In the genomic region with DNA sequence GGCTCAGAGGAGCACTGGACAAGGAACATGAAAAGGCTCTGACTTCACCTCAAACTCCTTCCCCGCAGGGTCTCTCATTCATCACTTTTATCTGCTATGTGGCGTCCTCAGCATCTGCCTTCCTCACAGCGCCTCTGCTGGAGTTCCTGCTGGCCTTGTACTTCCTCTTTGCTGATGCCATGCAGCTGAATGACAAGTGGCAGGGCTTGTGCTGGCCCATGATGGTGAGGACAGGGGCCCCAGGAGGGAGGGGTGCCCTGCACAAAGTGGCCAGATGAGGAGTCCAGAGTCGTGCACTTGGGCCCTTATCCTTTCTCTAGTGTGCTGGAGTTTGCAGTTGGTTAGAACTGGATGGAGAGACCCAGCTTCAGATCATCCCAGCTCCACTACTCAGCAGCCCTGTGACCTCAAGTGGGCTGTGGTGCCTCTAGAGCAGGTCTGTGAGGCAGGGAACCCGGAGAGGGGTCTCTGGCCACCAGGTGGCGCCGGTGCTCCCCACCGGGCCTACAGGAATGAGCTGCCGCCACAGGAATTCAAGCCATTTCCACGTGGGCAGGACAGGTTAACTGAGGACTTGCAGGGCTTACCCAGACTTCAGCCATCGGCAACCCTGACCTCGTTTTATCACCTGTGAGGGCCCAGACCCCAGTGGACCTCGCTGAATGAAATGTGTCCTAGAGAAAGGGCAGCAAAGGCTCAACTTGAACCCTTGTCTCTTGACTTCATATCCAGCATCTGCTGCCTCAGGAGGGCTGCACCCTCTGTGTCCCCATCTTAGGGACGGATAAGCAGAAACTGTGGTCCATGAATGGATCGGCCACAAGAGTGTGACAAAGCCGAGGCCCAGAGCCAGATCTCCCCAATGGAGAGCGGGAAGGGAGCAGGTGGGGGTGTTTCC, we compare ENCODE assay signal across 8 cellular contexts. TPM values are rescaled to one million over a fixed set of nuclear protein-coding genes. Genes with fewer than 3 reads are reported as not detected.
DNase-seq lines count a peak whose midpoint lies in the region; ATAC-seq lines count a peak whose summit lies in the region.

No MANE protein-coding gene starts in this region.

- H3K9me3 Mint-ChIP-seq in activated CD4-positive, alpha-beta memory T cell treated with anti-CD3 and anti-CD28 coated beads, Interleukin-2, amount 10 ng/mL, durations not matched to agents 7 days and 5 days: no peaks in the 10 kb centered on the region

- ATAC-seq in HG03108 (IDR thresholded peaks at IDR 0.05; ENCODE audit: unreplicated experiment) (peak; percentile 42), GM21737 (IDR thresholded peaks at IDR 0.05; ENCODE audit: unreplicated experiment) (no peak)

- CTCF ChIA-PET in activated CD4-positive, alpha-beta memory T cell treated with anti-CD3 and anti-CD28 coated beads, Interleukin-2, amount 10 ng/mL, durations not matched to agents 7 days and 5 days (lab: Charles Lee): interaction anchor here (0.5 to 5.1 kb wide), 42 partner anchors 9 to 265 kb away, joined by 3 to 44 read pairs (median 4); a partner anchor contains a TSS

- no peaks in the 10 kb centered on the region for H3K27me3 Mint-ChIP-seq in activated CD4-positive, alpha-beta memory T cell treated with anti-CD3 and anti-CD28 coated beads, Interleukin-2, amount 10 ng/mL, durations not matched to agents 7 days and 5 days

- peaks cover 61% of the 10 kb centered on the region for H3K36me3 Mint-ChIP-seq in activated CD4-positive, alpha-beta memory T cell treated with anti-CD3 and anti-CD28 coated beads, Interleukin-2, amount 10 ng/mL, durations not matched to agents 7 days and 5 days (ENCODE audit: low read depth)

- DNase-seq in GM03348 (ENCODE audit: low spot score) (peak; percentile 95), NCI-H774 (lab: John Stamatoyannopoulos, UW) (peak; percentile 15), lung microvascular endothelial cell (ENCODE audit: low read depth in 2 of 2) (peak; percentile 86 to 92)
- DNase-seq in activated CD4-positive, alpha-beta memory T cell treated with anti-CD3 and anti-CD28 coated beads, Interleukin-2, amount 10 ng/mL, durations not matched to agents 7 days and 5 days: peak; percentile 82
- DNase-seq in effector CD4-positive, alpha-beta T cell: peak; percentile 79
- peak; percentile 67 for DNase-seq in stimulated activated CD8-positive, alpha-beta memory T cell treated with anti-CD3 and anti-CD28 coated beads, Interleukin-12 subunit alpha, Interleukin-12 subunit beta, amount 100 ng/mL, for 4 hours (ENCODE audit: low read depth)

- peaks cover 44% of the 10 kb centered on the region for H3K4me1 Mint-ChIP-seq in activated CD4-positive, alpha-beta memory T cell treated with anti-CD3 and anti-CD28 coated beads, Interleukin-2, amount 10 ng/mL, durations not matched to agents 7 days and 5 days

- POLR2A ChIA-PET in activated CD4-positive, alpha-beta memory T cell treated with anti-CD3 and anti-CD28 coated beads, Interleukin-2, amount 10 ng/mL, durations not matched to agents 7 days and 5 days (lab: Charles Lee): interaction anchor here (0.9 to 3.0 kb wide), 10 partner anchors 10 to 259 kb away, joined by 3 to 13 read pairs (median 4); a partner anchor contains a TSS

- peak overlapping the region; percentile 17 for H3K4me3 Mint-ChIP-seq in activated CD4-positive, alpha-beta memory T cell treated with anti-CD3 and anti-CD28 coated beads, Interleukin-2, amount 10 ng/mL, durations not matched to agents 7 days and 5 days

- peak overlapping the region; percentile 75 for H3K27ac Mint-ChIP-seq in activated CD4-positive, alpha-beta memory T cell treated with anti-CD3 and anti-CD28 coated beads, Interleukin-2, amount 10 ng/mL, durations not matched to agents 7 days and 5 days

RNA-seq across cellular contexts. Expression of a gene that starts 4.0 kb away (rescaled TPM):
- 100 to 1,000 TPM; 111 TPM for total RNA-seq in activated CD4-positive, alpha-beta memory T cell treated with anti-CD3 and anti-CD28 coated beads, Interleukin-2, amount 10 ng/mL, durations not matched to agents 7 days and 5 days
- 23.1 and 28.0 TPM in 2 replicates for total RNA-seq in lung microvascular endothelial cell

RNA-seq across cellular contexts. Expression of a gene that starts 29.2 kb away (rescaled TPM):
- under 1 TPM; 0.43 to 0.83 TPM for total RNA-seq in activated CD4-positive, alpha-beta memory T cell treated with anti-CD3 and anti-CD28 coated beads, Interleukin-2, amount 10 ng/mL, durations not matched to agents 7 days and 5 days
- total RNA-seq in lung microvascular endothelial cell: not detected in 2 replicates

RNA-seq across cellular contexts. Expression of a gene that starts 42.3 kb away (rescaled TPM):
- total RNA-seq in activated CD4-positive, alpha-beta memory T cell treated with anti-CD3 and anti-CD28 coated beads, Interleukin-2, amount 10 ng/mL, durations not matched to agents 7 days and 5 days: 10 to 100 TPM; 16.6 to 17.8 TPM
- 1.5 and 1.8 TPM in 2 replicates for total RNA-seq in lung microvascular endothelial cell

RNA-seq across cellular contexts. Expression of a gene that starts 56.1 kb away (rescaled TPM):
- 100 to 1,000 TPM; 183 to 188 TPM for total RNA-seq in activated CD4-positive, alpha-beta memory T cell treated with anti-CD3 and anti-CD28 coated beads, Interleukin-2, amount 10 ng/mL, durations not matched to agents 7 days and 5 days
- 51.6 and 73.0 TPM in 2 replicates for total RNA-seq in lung microvascular endothelial cell

RNA-seq across cellular contexts. Expression of a gene that starts 58.6 kb away (rescaled TPM):
- 10 to 100 TPM; 13.4 to 13.9 TPM for total RNA-seq in activated CD4-positive, alpha-beta memory T cell treated with anti-CD3 and anti-CD28 coated beads, Interleukin-2, amount 10 ng/mL, durations not matched to agents 7 days and 5 days
- total RNA-seq in lung microvascular endothelial cell: 23.1 and 29.2 TPM in 2 replicates

Comparison
In these comparisons a context has a peak if more than half of its experiments do, and no peak if none do; other contexts are left out.
1. DNase-seq: peak in every context shown above with its lines; median percentile 95 in GM03348; 89 in lung microvascular endothelial cell; 82 in activated CD4-positive, alpha-beta memory T cell treated with anti-CD3 and anti-CD28 coated beads, Interleukin-2, amount 10 ng/mL, durations not matched to agents 7 days and 5 days; 79 in effector CD4-positive, alpha-beta T cell; 67 in stimulated activated CD8-positive, alpha-beta memory T cell treated with anti-CD3 and anti-CD28 coated beads, Interleukin-12 subunit alpha, Interleukin-12 subunit beta, amount 100 ng/mL, for 4 hours; 15 in NCI-H774.